Comparison of ENCODE assay signal across 28 cellular contexts in the genomic region with DNA sequence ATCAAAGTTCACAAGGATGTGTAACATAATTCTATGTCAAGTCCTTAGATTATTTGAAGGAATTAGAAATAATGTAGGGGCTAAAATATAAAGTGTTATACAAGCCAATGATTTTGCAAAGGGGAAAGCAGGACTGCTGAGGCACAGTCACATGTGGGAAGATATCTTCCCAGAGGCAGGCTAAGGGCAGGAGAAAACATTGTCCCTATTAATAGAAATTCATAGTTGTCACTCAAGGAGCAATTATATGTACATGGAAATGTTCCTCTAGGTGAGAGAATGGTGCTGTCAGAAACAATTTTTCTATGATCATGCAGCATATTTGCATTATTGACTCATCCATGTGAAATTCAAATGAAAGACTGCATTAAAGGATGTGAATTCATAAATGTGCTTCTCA.
"Had no signal": no experiment of that assay in that cellular context is flagged by ENCODE, and none has a peak within 500 bp of the region (broad histone marks: within the 10 kb centered on the region; RNA-seq: fewer than 3 reads in every experiment).

No MANE protein-coding gene starts in this region.

- H3K4me3 Mint-ChIP-seq: immature natural killer cell; mesothelial cell of epicardium; naive B cell; natural killer cell treated with Interleukin-12 subunit alpha and Interleukin-12 subunit beta and Interleukin-15 and Interleukin-18, amount 100 ng/mL, for 72 hours; neural progenitor cell; stimulated activated effector memory CD8-positive, alpha-beta T cell treated with anti-CD3 and anti-CD28 coated beads, Interleukin-12 subunit alpha, Interleukin-12 subunit beta, amount 100 ng/mL, for 72 hours had no signal

- H3K36me3 Mint-ChIP-seq: mesothelial cell of epicardium; naive B cell; neural progenitor cell; stimulated activated effector memory CD8-positive, alpha-beta T cell treated with anti-CD3 and anti-CD28 coated beads, Interleukin-12 subunit alpha, Interleukin-12 subunit beta, amount 100 ng/mL, for 72 hours had no signal

- H3K27ac Mint-ChIP-seq: immature natural killer cell; mesothelial cell of epicardium; naive B cell; natural killer cell treated with Interleukin-12 subunit alpha and Interleukin-12 subunit beta and Interleukin-15 and Interleukin-18, amount 100 ng/mL, for 72 hours; neural progenitor cell; progenitor cell of endocrine pancreas; stimulated activated effector memory CD8-positive, alpha-beta T cell treated with anti-CD3 and anti-CD28 coated beads, Interleukin-12 subunit alpha, Interleukin-12 subunit beta, amount 100 ng/mL, for 72 hours had no signal

- H3K27ac ChIP-seq: dorsolateral prefrontal cortex, epithelial cell of prostate, gastrocnemius medialis, neural progenitor cell, parathyroid adenoma, sigmoid colon, stomach, thyroid gland, vagina had no signal

- H3K4me3 ChIP-seq: dorsolateral prefrontal cortex, gastrocnemius medialis, mucosa of descending colon, neural progenitor cell, sigmoid colon, stomach, thyroid gland, vagina had no signal

- H3K36me3 ChIP-seq: gastrocnemius medialis, neural progenitor cell, sigmoid colon, stomach, thyroid gland, vagina had no signal

- ATAC-seq: esophagus mucosa; gastrocnemius medialis; mucosa of descending colon; natural killer cell treated with Interleukin-12 subunit alpha and Interleukin-12 subunit beta and Interleukin-15 and Interleukin-18, amount 100 ng/mL, for 72 hours; right cardiac atrium; stimulated activated effector memory CD8-positive, alpha-beta T cell treated with anti-CD3 and anti-CD28 coated beads, Interleukin-12 subunit alpha, Interleukin-12 subunit beta, amount 100 ng/mL, for 72 hours had no signal

- H3K4me1 Mint-ChIP-seq: immature natural killer cell; naive B cell; stimulated activated effector memory CD8-positive, alpha-beta T cell treated with anti-CD3 and anti-CD28 coated beads, Interleukin-12 subunit alpha, Interleukin-12 subunit beta, amount 100 ng/mL, for 72 hours had no signal

- DNase-seq: dorsolateral prefrontal cortex; effector CD4-positive, alpha-beta T cell; foreskin fibroblast; gastrocnemius medialis; hypothalamus; immature natural killer cell; islet precursor cell; mesenchymal stem cell; mucosa of descending colon; naive B cell; right cardiac atrium; sigmoid colon; stimulated activated CD4-positive, alpha-beta T cell treated with anti-CD3 and anti-CD28 coated beads, Interleukin-2, amount 100 ng/mL, for 24 hours; stimulated activated CD4-positive, alpha-beta T cell treated with anti-CD3 and anti-CD28 coated beads, Interleukin-4, amount 100 ng/mL, for 24 hours; stimulated activated naive CD4-positive, alpha-beta T cell treated with Interleukin-2 at 50 U/mL for 16 hours; stomach; thyroid gland; trophoblast cell had no signal

- H3K4me1 ChIP-seq: gastrocnemius medialis, neural progenitor cell, parathyroid adenoma, sigmoid colon, stomach, thyroid gland, vagina had no signal

- H3K27me3 ChIP-seq: dorsolateral prefrontal cortex, gastrocnemius medialis, neural progenitor cell, sigmoid colon, stomach, thyroid gland, vagina had no signal

- H3K4me2 ChIP-seq: neural progenitor cell had no signal

- H3K9me3 Mint-ChIP-seq: neural progenitor cell had no signal

- FAIRE-seq: colon had no signal

- H3K27me3 Mint-ChIP-seq: naive B cell; natural killer cell treated with Interleukin-12 subunit alpha and Interleukin-12 subunit beta and Interleukin-15 and Interleukin-18, amount 100 ng/mL, for 72 hours; progenitor cell of endocrine pancreas had no signal

- H3K9me3 ChIP-seq: gastrocnemius medialis, sigmoid colon, thyroid gland, vagina had no signal
